In the genomic region with DNA sequence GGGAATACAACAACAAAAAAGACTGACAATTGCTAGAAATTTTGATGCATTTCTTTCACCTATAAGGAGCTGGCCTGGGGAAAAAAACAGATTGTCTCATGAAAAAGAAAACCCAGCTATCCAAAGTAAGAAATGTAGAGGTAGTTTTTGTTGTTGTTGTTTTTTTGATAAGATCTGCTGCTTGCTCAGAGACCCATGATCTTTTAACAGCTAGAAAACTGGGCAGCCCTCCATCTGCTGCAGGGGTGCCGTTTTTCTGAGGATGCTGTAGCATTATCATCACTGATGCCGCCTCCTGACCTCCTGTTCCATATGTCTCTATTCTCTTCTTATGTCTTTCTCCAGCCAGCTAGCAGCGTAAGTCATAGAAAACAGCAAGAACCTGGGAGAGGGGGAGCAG, we compare ENCODE assay signal across 18 cellular contexts.
"Had no signal": no experiment of that assay in that cellular context is flagged by ENCODE, and none has a peak within 500 bp of the region (broad histone marks: within the 10 kb centered on the region; RNA-seq: fewer than 3 reads in every experiment).

No MANE protein-coding gene starts in this region.

- H2AFZ ChIP-seq: hepatocyte had no signal

- H3K9me3 Mint-ChIP-seq: naive B cell had no signal

- ATAC-seq: foreskin keratinocyte, left colon had no signal

- H3K27me3 Mint-ChIP-seq: naive B cell had no signal

- DNase-seq: effector memory CD4-positive, alpha-beta T cell; esophagus squamous epithelium; foreskin keratinocyte; head of caudate nucleus; left colon; mesendoderm; naive B cell; sigmoid colon; stimulated activated CD4-positive, alpha-beta T cell treated with anti-CD3 and anti-CD28 coated beads, Interleukin-2, amount 100 ng/mL, for 24 hours; stimulated activated CD4-positive, alpha-beta T cell treated with anti-CD3 and anti-CD28 coated beads, Interleukin-4, amount 100 ng/mL, for 4 hours; stimulated activated naive CD4-positive, alpha-beta T cell; stomach; substantia nigra; transverse colon had no signal

- H3K4me2 ChIP-seq: hepatocyte had no signal

- H3K4me1 Mint-ChIP-seq: naive B cell had no signal

- H3K27me3 ChIP-seq: esophagus squamous epithelium, hepatocyte, sigmoid colon, stomach, transverse colon had no signal

- H3K4me3 Mint-ChIP-seq: naive B cell had no signal

- H3K4me1 ChIP-seq: esophagus squamous epithelium, foreskin keratinocyte, sigmoid colon, stomach, transverse colon had no signal

- H3K27ac ChIP-seq: epithelial cell of prostate, esophagus squamous epithelium, foreskin keratinocyte, hepatocyte, sigmoid colon, skin epidermis, stomach, thoracic aorta, transverse colon had no signal

- H3K27ac Mint-ChIP-seq: naive B cell had no signal

- H3K36me3 Mint-ChIP-seq: naive B cell had no signal

- H3K79me2 ChIP-seq: hepatocyte had no signal

- H3K4me3 ChIP-seq: esophagus squamous epithelium, hepatocyte, sigmoid colon, skin epidermis, stomach, thoracic aorta, transverse colon had no signal

- H3K36me3 ChIP-seq: esophagus squamous epithelium, sigmoid colon, stomach, thoracic aorta, transverse colon had no signal

- H3K9me3 ChIP-seq: esophagus squamous epithelium, sigmoid colon, stomach, thoracic aorta, transverse colon had no signal
